Comparison of ENCODE assay signal across 16 cellular contexts in genomic region chr15:100019601-100020000, GRCh38.
DNase-seq lines count a peak whose midpoint lies in the region; ATAC-seq and TF ChIP-seq lines count a peak whose summit lies in the region.
"Had no signal": no experiment of that assay in that cellular context is flagged by ENCODE, and none has a peak within 500 bp of the region (broad histone marks: within the 10 kb centered on the region; RNA-seq: fewer than 3 reads in every experiment).

No MANE protein-coding gene starts in this region.

- ATAC-seq in omental fat pad (ENCODE audit: low FRiP score) (peak; percentile 20), GM21381 (IDR thresholded peaks at IDR 0.05; ENCODE audit: unreplicated experiment) (no peak)
- ATAC-seq: CD8-positive, alpha-beta T cell; HCT116 had no signal

- TF ChIP-seq CTCF in ascending aorta (IDR thresholded peaks at IDR 0.05) (no peak), omental fat pad (IDR thresholded peaks at IDR 0.05) (no peak), type B pancreatic cell (conservative IDR thresholded peaks at IDR 0.05) (no peak), colonic mucosa (IDR thresholded peaks at IDR 0.05) (no peak), Caco-2 (IDR thresholded peaks at IDR 0.05; ENCODE audit: insufficient read depth in 1 of 2, low read depth in 1 of 2, low read length in 1 of 2, severe bottlenecking in 1 of 2, unreplicated experiment in 1 of 2) (no peak)

- H3K27ac ChIP-seq in ascending aorta (peak overlapping the region; percentile 46 to 80), colonic mucosa (no peak overlapping the region)
- H3K27ac ChIP-seq: C4-2B had no signal

- H3K4me1 ChIP-seq in ascending aorta (peaks cover 2 to 10% of the 10 kb centered on the region in 2 donors), colonic mucosa (no peaks in the 10 kb centered on the region), Caco-2 (no peaks in the 10 kb centered on the region)
- H3K4me1 ChIP-seq: BE2C had no signal

- no peaks in the 10 kb centered on the region for H3K27me3 ChIP-seq in ascending aorta
- H3K27me3 ChIP-seq in colonic mucosa: no peaks in the 10 kb centered on the region
- H3K27me3 ChIP-seq in Caco-2 (replicated peaks; ENCODE audit: control insufficient read depth, insufficient read depth, low read length): no peaks in the 10 kb centered on the region
- H3K27me3 ChIP-seq: BE2C had no signal

- H3K4me1 Mint-ChIP-seq in type B pancreatic cell (ENCODE audit: unreplicated experiment): peaks cover 15% of the 10 kb centered on the region
- no peaks in the 10 kb centered on the region for H3K4me1 Mint-ChIP-seq in Caco-2 (ENCODE audit: low read depth, unreplicated experiment)

- H3K27ac Mint-ChIP-seq in type B pancreatic cell (peak overlapping the region; percentile 29), Caco-2 (ENCODE audit: unreplicated experiment) (no peak overlapping the region)
- H3K27ac Mint-ChIP-seq: CD8-positive, alpha-beta T cell had no signal

- no peaks in the 10 kb centered on the region for H3K36me3 ChIP-seq in ascending aorta
- H3K36me3 ChIP-seq in colonic mucosa: no peaks in the 10 kb centered on the region
- no peaks in the 10 kb centered on the region for H3K36me3 ChIP-seq in Caco-2 (ENCODE audit: control insufficient read depth, insufficient read depth, low read length)
- H3K36me3 ChIP-seq: BE2C had no signal

- peaks cover 4% of the 10 kb centered on the region for H3K36me3 Mint-ChIP-seq in type B pancreatic cell
- H3K36me3 Mint-ChIP-seq in Caco-2 (ENCODE audit: insufficient read depth, unreplicated experiment): no peaks in the 10 kb centered on the region
- H3K36me3 Mint-ChIP-seq: CD8-positive, alpha-beta T cell had no signal

- H3K27me3 Mint-ChIP-seq in type B pancreatic cell (no peaks in the 10 kb centered on the region), Caco-2 (ENCODE audit: insufficient read depth, unreplicated experiment) (no peaks in the 10 kb centered on the region)

- H3K4me3 ChIP-seq in ascending aorta (no peak overlapping the region), colonic mucosa (no peak overlapping the region), Caco-2 (ENCODE audit: low read depth, low read length) (no peak overlapping the region)

- H3K9me3 Mint-ChIP-seq in type B pancreatic cell (peaks cover 14% of the 10 kb centered on the region), Caco-2 (ENCODE audit: unreplicated experiment) (peaks cover 1% of the 10 kb centered on the region)
- H3K9me3 Mint-ChIP-seq: CD8-positive, alpha-beta T cell had no signal

- no peaks in the 10 kb centered on the region for H3K9me3 ChIP-seq in ascending aorta
- no peaks in the 10 kb centered on the region for H3K9me3 ChIP-seq in colonic mucosa
- H3K9me3 ChIP-seq in Caco-2: no peaks in the 10 kb centered on the region
- H3K9me3 ChIP-seq: BE2C had no signal

- CTCF ChIA-PET in Caco-2 (lab: Charles Lee): no interaction called here

- DNase-seq in ascending aorta (ENCODE audit: low spot score in 2 of 2) (no peak), islet precursor cell (peak; percentile 41), omental fat pad (ENCODE audit: low spot score) (no peak), type B pancreatic cell (ENCODE audit: extremely low spot score, unreplicated experiment) (no peak), colonic mucosa (no peak), Caco-2 (no peak)
- no peak for DNase-seq in activated CD4-positive, alpha-beta T cell treated with anti-CD3 and anti-CD28 coated beads, Interleukin-2, amount 50 U/mL, for 1 hour
- DNase-seq: ACHN; BE2C; CD8-positive, alpha-beta T cell; COR-L47; DMS53; GF-D8 had no signal

- H3K9ac ChIP-seq in colonic mucosa (ENCODE audit: low read depth in 2 of 2, low read length in 2 of 2): no peak overlapping the region

- no TSS peak for BruUV-seq in Caco-2 (replicated peaks; lab: Mats Ljungman, UMichigan)

- H3K4me3 Mint-ChIP-seq in type B pancreatic cell: no peak overlapping the region
- no peak overlapping the region for H3K4me3 Mint-ChIP-seq in Caco-2 (ENCODE audit: unreplicated experiment)
- H3K4me3 Mint-ChIP-seq: CD8-positive, alpha-beta T cell had no signal

- POLR2A ChIA-PET in Caco-2 (lab: Charles Lee): no interaction called here

- intact Hi-C loops in ascending aorta (cut with DNase I): no loop called here
- intact Hi-C loops in colonic mucosa (cut with DNase I): no loop called here
- intact Hi-C loops in Caco-2 (cut with micrococcal nuclease; ENCODE audit: unreplicated experiment): no loop called here
